8 cellular contexts compared by ENCODE assay signal in the genomic region with DNA sequence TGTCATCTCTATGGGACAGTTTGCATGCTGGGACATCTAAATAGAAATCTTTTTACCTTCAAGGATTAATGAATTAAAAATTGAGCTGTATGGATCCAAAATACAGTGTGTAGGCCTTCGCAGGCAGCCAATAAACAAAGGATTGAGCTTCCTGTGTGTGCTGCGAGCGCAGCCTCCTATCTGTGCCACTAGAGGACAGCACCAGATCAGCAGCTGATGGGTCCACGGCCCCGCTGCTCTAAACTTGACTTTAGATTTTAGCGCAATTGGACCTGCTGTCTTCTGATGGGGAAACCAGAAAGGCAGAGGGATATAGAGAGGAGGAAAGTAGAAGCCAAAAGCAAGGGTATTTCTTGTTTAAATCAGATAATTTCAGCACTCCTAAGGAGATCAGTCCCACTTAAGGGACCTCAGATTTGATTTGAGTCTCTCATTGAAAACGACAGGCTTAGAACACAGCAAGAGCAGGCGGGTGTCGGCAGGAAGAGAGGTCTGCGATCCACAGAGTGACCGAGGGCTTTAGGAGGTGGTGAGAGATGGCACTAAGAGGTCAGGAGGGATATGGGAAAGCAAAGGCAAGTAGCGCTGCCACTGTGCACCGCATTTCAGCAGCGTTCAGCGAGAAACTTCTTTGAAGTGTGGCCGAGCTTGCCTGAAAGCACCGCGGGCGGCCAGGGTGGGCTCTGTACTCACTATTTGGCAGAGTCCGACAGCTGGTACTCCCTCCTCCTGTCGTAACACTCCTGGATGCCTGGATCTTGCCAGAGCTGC.
DNase-seq lines count a peak whose midpoint lies in the region; ATAC-seq and TF ChIP-seq lines count a peak whose summit lies in the region.

No MANE protein-coding gene starts in this region.

- POLR2A ChIA-PET in GM10248 (lab: Yijun Ruan, JAX): no interaction called here

- no peaks in the 10 kb centered on the region for H3K9me3 ChIP-seq in lower lobe of right lung

- H3K4me3 Mint-ChIP-seq in HFFc6: no peak overlapping the region

- no peak overlapping the region for H3K27ac Mint-ChIP-seq in HFFc6

- TF ChIP-seq CTCF in 22Rv1 (IDR thresholded peaks at IDR 0.05) (peak; percentile 99), GM10248 (IDR thresholded peaks at IDR 0.05; ENCODE audit: control extremely low read depth, extremely low read depth, low read depth, missing control alignments) (peak; percentile 92), HFFc6 (IDR thresholded peaks at IDR 0.05) (peak; percentile 93), VCaP (conservative IDR thresholded peaks at IDR 0.05) (peak; percentile 100), lower lobe of right lung (IDR thresholded peaks at IDR 0.05) (peak; percentile 94)

- no peak overlapping the region for H3K4me3 ChIP-seq in lower lobe of right lung

- H3K27ac ChIP-seq in 22Rv1 (no peak overlapping the region), VCaP (no peak overlapping the region), lower lobe of right lung (no peak overlapping the region)

- CTCF ChIA-PET in GM10248 (lab: Yijun Ruan, JAX): interaction anchor here (0.8 to 4.5 kb wide), 22 partner anchors 9 to 688 kb away, joined by 3 to 49 read pairs (median 5); no protein-coding TSS in a partner anchor

- H3K36me3 Mint-ChIP-seq in HFFc6 (ENCODE audit: low read depth): no peaks in the 10 kb centered on the region

- peak; percentile 88 to 89 for ATAC-seq in lower lobe of right lung

- H3K4me1 ChIP-seq in lower lobe of right lung: no peaks in the 10 kb centered on the region

- no peaks in the 10 kb centered on the region for H3K27me3 ChIP-seq in lower lobe of right lung (ENCODE audit: low read depth)

- H3K36me3 ChIP-seq in lower lobe of right lung: peaks cover 5% of the 10 kb centered on the region

- peak; percentile 73 for DNase-seq in GM10248 (ENCODE audit: extremely low spot score)
- peak; percentile 41 for DNase-seq in HFFc6
- DNase-seq in NCI-H1694 treated with DMSO at 0.1 percent for 48 hours (lab: John Stamatoyannopoulos, UW): peak; percentile 31
- peak; percentile 50 to 72 for DNase-seq in dermis microvascular lymphatic vessel endothelial cell (ENCODE audit: low read depth in 2 of 2)
- DNase-seq in lower lobe of right lung: peak; percentile 68
- peak; percentile 5 for DNase-seq in stimulated activated CD8-positive, alpha-beta memory T cell treated with anti-CD3 and anti-CD28 coated beads, Interleukin-12 subunit alpha, Interleukin-12 subunit beta, amount 100 ng/mL, for 1 hour (ENCODE audit: low read depth)

- no peaks in the 10 kb centered on the region for H3K9me3 Mint-ChIP-seq in HFFc6

- H3K27me3 Mint-ChIP-seq in HFFc6 (ENCODE audit: insufficient read depth): peaks cover 2% of the 10 kb centered on the region

- peaks cover 17% of the 10 kb centered on the region for H3K4me1 Mint-ChIP-seq in HFFc6 (ENCODE audit: low read depth)

- intact Hi-C loops in lower lobe of right lung (cut with DNase I): no loop called here

Comparison
In these comparisons a context has a peak if more than half of its experiments do, and no peak if none do; other contexts are left out.
1. DNase-seq: peak in every context shown above with its lines; median percentile 73 in GM10248; 68 in lower lobe of right lung; 61 in dermis microvascular lymphatic vessel endothelial cell; 41 in HFFc6; 31 in NCI-H1694 treated with DMSO at 0.1 percent for 48 hours; 5 in stimulated activated CD8-positive, alpha-beta memory T cell treated with anti-CD3 and anti-CD28 coated beads, Interleukin-12 subunit alpha, Interleukin-12 subunit beta, amount 100 ng/mL, for 1 hour.